Comparison of ENCODE assay signal across 13 cellular contexts in genomic region chr1:6461237-6461530, GRCh38. TPM values are rescaled to one million over a fixed set of nuclear protein-coding genes. Genes with fewer than 3 reads are reported as not detected.
DNase-seq lines count a peak whose midpoint lies in the region; TF ChIP-seq lines count a peak whose summit lies in the region.
"Had no signal": no experiment of that assay in that cellular context is flagged by ENCODE, and none has a peak within 500 bp of the region (broad histone marks: within the 10 kb centered on the region; RNA-seq: fewer than 3 reads in every experiment).

No MANE protein-coding gene starts in this region.

- no peak for TF ChIP-seq EP300 in esophagus muscularis mucosa (IDR thresholded peaks at IDR 0.05)

- H3K4me1 Mint-ChIP-seq in activated naive CD4-positive, alpha-beta T cell treated with anti-CD3 and anti-CD28 coated beads, Interleukin-2, amount 10 ng/mL, durations not matched to agents 7 days and 5 days, result peaks cover 63% of the 10 kb centered on the region
- peaks cover 52% of the 10 kb centered on the region for H3K4me1 Mint-ChIP-seq in activated CD4-positive, alpha-beta memory T cell treated with anti-CD3 and anti-CD28 coated beads, Interleukin-2, amount 10 ng/mL, durations not matched to agents 7 days and 5 days

- peaks cover 18% of the 10 kb centered on the region for H3K27me3 Mint-ChIP-seq in activated naive CD4-positive, alpha-beta T cell treated with anti-CD3 and anti-CD28 coated beads, Interleukin-2, amount 10 ng/mL, durations not matched to agents 7 days and 5 days
- peaks cover 13% of the 10 kb centered on the region for H3K27me3 Mint-ChIP-seq in activated CD4-positive, alpha-beta memory T cell treated with anti-CD3 and anti-CD28 coated beads, Interleukin-2, amount 10 ng/mL, durations not matched to agents 7 days and 5 days

- H3K9me3 ChIP-seq in esophagus muscularis mucosa (no peaks in the 10 kb centered on the region), subcutaneous abdominal adipose tissue (ENCODE audit: control insufficient read depth in 5 of 5, low read length in 5 of 5) (no peaks in the 10 kb centered on the region)
- H3K9me3 ChIP-seq: SJSA1 had no signal

- H3K9me3 Mint-ChIP-seq in activated naive CD4-positive, alpha-beta T cell treated with anti-CD3 and anti-CD28 coated beads, Interleukin-2, amount 10 ng/mL, durations not matched to agents 7 days and 5 days, result no peaks in the 10 kb centered on the region
- H3K9me3 Mint-ChIP-seq in activated CD4-positive, alpha-beta memory T cell treated with anti-CD3 and anti-CD28 coated beads, Interleukin-2, amount 10 ng/mL, durations not matched to agents 7 days and 5 days, result no peaks in the 10 kb centered on the region
- H3K9me3 Mint-ChIP-seq: memory B cell had no signal

- CTCF ChIA-PET in activated naive CD4-positive, alpha-beta T cell treated with anti-CD3 and anti-CD28 coated beads, Interleukin-2, amount 10 ng/mL, durations not matched to agents 7 days and 5 days (lab: Charles Lee), result interaction anchor here (0.6 kb wide), 1 partner anchor 9 kb away, joined by 3 read pairs; no protein-coding TSS in a partner anchor
- CTCF ChIA-PET in activated CD4-positive, alpha-beta memory T cell treated with anti-CD3 and anti-CD28 coated beads, Interleukin-2, amount 10 ng/mL, durations not matched to agents 7 days and 5 days (lab: Charles Lee), result interaction anchor here (1.5 kb wide), 1 partner anchor 22 kb away, joined by 6 read pairs; no protein-coding TSS in a partner anchor

- H3K4me1 ChIP-seq in esophagus muscularis mucosa (peaks cover 7 to 20% (median 13%) of the 10 kb centered on the region in 4 donors), subcutaneous abdominal adipose tissue (ENCODE audit: control insufficient read depth in 5 of 5, insufficient read depth in 5 of 5, low read length in 5 of 5) (peaks cover 0 to 32% (median 27%) of the 10 kb centered on the region in 5 donors)
- H3K4me1 ChIP-seq: SJSA1 had no signal

- TF ChIP-seq CTCF in esophagus muscularis mucosa (IDR thresholded peaks at IDR 0.05), result no peak

- WGBS in esophagus muscularis mucosa, result 78% methylated on average over 29 of the region's 29 CpGs

- POLR2A ChIA-PET in activated CD4-positive, alpha-beta memory T cell treated with anti-CD3 and anti-CD28 coated beads, Interleukin-2, amount 10 ng/mL, durations not matched to agents 7 days and 5 days (lab: Charles Lee), result interaction anchor here (1.6 to 1.8 kb wide), 2 partner anchors 12 to 143 kb away, joined by 4 read pairs; no protein-coding TSS in a partner anchor

- H3K9ac ChIP-seq in subcutaneous abdominal adipose tissue (ENCODE audit: low read length in 5 of 5), result peak overlapping the region in 2 of 5 donors; percentile 71 to 81

- peak overlapping the region; percentile 89 for H3K4me3 Mint-ChIP-seq in activated naive CD4-positive, alpha-beta T cell treated with anti-CD3 and anti-CD28 coated beads, Interleukin-2, amount 10 ng/mL, durations not matched to agents 7 days and 5 days
- peak overlapping the region; percentile 74 for H3K4me3 Mint-ChIP-seq in activated CD4-positive, alpha-beta memory T cell treated with anti-CD3 and anti-CD28 coated beads, Interleukin-2, amount 10 ng/mL, durations not matched to agents 7 days and 5 days

- peak overlapping the region in 3 of 4 donors; percentile 30 to 48 (median 30) for H3K4me3 ChIP-seq in esophagus muscularis mucosa
- peak overlapping the region; percentile 40 to 67 (median 58) for H3K4me3 ChIP-seq in subcutaneous abdominal adipose tissue (ENCODE audit: low read depth in 1 of 5, low read length in 5 of 5)
- H3K4me3 ChIP-seq: SJSA1 had no signal

- no peak for DNase-seq in activated naive CD4-positive, alpha-beta T cell treated with anti-CD3 and anti-CD28 coated beads, Interleukin-2, amount 10 ng/mL, durations not matched to agents 7 days and 5 days
- no peak for DNase-seq in activated naive CD4-positive, alpha-beta T cell treated with anti-CD3 and anti-CD28 coated beads, Interleukin-2, amount 50 U/mL, for 16 hours
- no peak for DNase-seq in activated CD4-positive, alpha-beta memory T cell treated with anti-CD3 and anti-CD28 coated beads, Interleukin-2, amount 10 ng/mL, durations not matched to agents 7 days and 5 days
- DNase-seq in esophagus muscularis mucosa (ENCODE audit: extremely low spot score) (no peak), DMS153 (lab: John Stamatoyannopoulos, UW) (no peak), HPDE6-E6E7 (ENCODE audit: extremely low spot score) (no peak), pons (ENCODE audit: low spot score) (no peak)
- DNase-seq: foreskin melanocyte, NCI-H1105 had no signal

- intact Hi-C loops in esophagus muscularis mucosa (cut with DNase I), result no loop called here

- peak overlapping the region; percentile 97 for H3K27ac Mint-ChIP-seq in activated naive CD4-positive, alpha-beta T cell treated with anti-CD3 and anti-CD28 coated beads, Interleukin-2, amount 10 ng/mL, durations not matched to agents 7 days and 5 days
- H3K27ac Mint-ChIP-seq in activated CD4-positive, alpha-beta memory T cell treated with anti-CD3 and anti-CD28 coated beads, Interleukin-2, amount 10 ng/mL, durations not matched to agents 7 days and 5 days, result peak overlapping the region; percentile 92

- no peak overlapping the region for H3K27ac ChIP-seq in esophagus muscularis mucosa (replicated peaks in 1 of 4)
- H3K27ac ChIP-seq in subcutaneous abdominal adipose tissue (ENCODE audit: low read depth, low read length), result peak overlapping the region; percentile 46
- H3K27ac ChIP-seq: SJSA1, VCaP had no signal

- H3K36me3 Mint-ChIP-seq in activated naive CD4-positive, alpha-beta T cell treated with anti-CD3 and anti-CD28 coated beads, Interleukin-2, amount 10 ng/mL, durations not matched to agents 7 days and 5 days, result peaks cover 41% of the 10 kb centered on the region
- peaks cover 38% of the 10 kb centered on the region for H3K36me3 Mint-ChIP-seq in activated CD4-positive, alpha-beta memory T cell treated with anti-CD3 and anti-CD28 coated beads, Interleukin-2, amount 10 ng/mL, durations not matched to agents 7 days and 5 days (ENCODE audit: low read depth)
- H3K36me3 Mint-ChIP-seq: memory B cell had no signal

- TF ChIP-seq POLR2A in esophagus muscularis mucosa (IDR thresholded peaks at IDR 0.05; ENCODE audit: low read depth), result no peak

- H3K36me3 ChIP-seq in esophagus muscularis mucosa (peaks cover 0 to 34% (median 10%) of the 10 kb centered on the region in 4 donors), subcutaneous abdominal adipose tissue (ENCODE audit: control insufficient read depth in 5 of 5, insufficient read depth in 5 of 5, low read length in 5 of 5) (peaks cover 0 to 38% (median 23%) of the 10 kb centered on the region in 5 donors)
- H3K36me3 ChIP-seq: SJSA1 had no signal

- peaks cover 0 to 88% (median 14%) of the 10 kb centered on the region in 4 donors for H3K27me3 ChIP-seq in esophagus muscularis mucosa
- H3K27me3 ChIP-seq in subcutaneous abdominal adipose tissue (ENCODE audit: control insufficient read depth in 5 of 5, insufficient read depth in 4 of 5, low read length in 5 of 5), result peaks cover 0 to 6% (median 3%) of the 10 kb centered on the region in 5 donors

RNA-seq across cellular contexts. Expression of gene TNFRSF25, which starts 4.8 kb away (rescaled TPM):
- total RNA-seq in activated CD4-positive, alpha-beta memory T cell treated with anti-CD3 and anti-CD28 coated beads, Interleukin-2, amount 10 ng/mL, durations not matched to agents 7 days and 5 days, result 10 to 100 TPM; 82.9 to 85.1 TPM
- total RNA-seq in esophagus muscularis mucosa, result 1 to 10 TPM; 2.5 to 9.1 (median 9.1) TPM

RNA-seq across cellular contexts. Expression of gene PLEKHG5, which starts 30.3 kb away (rescaled TPM):
- 1 to 10 TPM; 1.7 to 2.3 TPM for total RNA-seq in activated CD4-positive, alpha-beta memory T cell treated with anti-CD3 and anti-CD28 coated beads, Interleukin-2, amount 10 ng/mL, durations not matched to agents 7 days and 5 days
- total RNA-seq in esophagus muscularis mucosa, result 10 to 100 TPM in 2 of 4 donors, 1 to 10 TPM in 2; 5.8 to 18.1 (median 12.0) TPM

RNA-seq across cellular contexts. Expression of gene ESPN, which starts 36.6 kb away (rescaled TPM):
- total RNA-seq in activated CD4-positive, alpha-beta memory T cell treated with anti-CD3 and anti-CD28 coated beads, Interleukin-2, amount 10 ng/mL, durations not matched to agents 7 days and 5 days, result under 1 TPM; 0.96 to 0.98 TPM
- 1 to 10 TPM in 2 of 4 donors, under 1 TPM in 1, not detected in 1; 0.33 to 1.0 (median 1.0) TPM for total RNA-seq in esophagus muscularis mucosa
- total RNA-seq: SJSA1 had no signal

RNA-seq across cellular contexts. Expression of gene HES2, which starts 41.5 kb away (rescaled TPM):
- total RNA-seq in activated CD4-positive, alpha-beta memory T cell treated with anti-CD3 and anti-CD28 coated beads, Interleukin-2, amount 10 ng/mL, durations not matched to agents 7 days and 5 days, result under 1 TPM; 0.13 to 0.70 TPM
- total RNA-seq in esophagus muscularis mucosa, result not detected
- total RNA-seq: SJSA1 had no signal

Comparison
In these comparisons a context has a peak if more than half of its experiments do, and no peak if none do; other contexts are left out.
1. RNA of gene TNFRSF25, which starts 4.8 kb away (total RNA-seq): 82.9 to 85.1 TPM in activated CD4-positive, alpha-beta memory T cell treated with anti-CD3 and anti-CD28 coated beads, Interleukin-2, amount 10 ng/mL, durations not matched to agents 7 days and 5 days; 2.5 to 9.1 TPM in esophagus muscularis mucosa; every median in the first group is over 4 times any median in the second.